ENCODE assay signal across 17 cellular contexts in the genomic region with DNA sequence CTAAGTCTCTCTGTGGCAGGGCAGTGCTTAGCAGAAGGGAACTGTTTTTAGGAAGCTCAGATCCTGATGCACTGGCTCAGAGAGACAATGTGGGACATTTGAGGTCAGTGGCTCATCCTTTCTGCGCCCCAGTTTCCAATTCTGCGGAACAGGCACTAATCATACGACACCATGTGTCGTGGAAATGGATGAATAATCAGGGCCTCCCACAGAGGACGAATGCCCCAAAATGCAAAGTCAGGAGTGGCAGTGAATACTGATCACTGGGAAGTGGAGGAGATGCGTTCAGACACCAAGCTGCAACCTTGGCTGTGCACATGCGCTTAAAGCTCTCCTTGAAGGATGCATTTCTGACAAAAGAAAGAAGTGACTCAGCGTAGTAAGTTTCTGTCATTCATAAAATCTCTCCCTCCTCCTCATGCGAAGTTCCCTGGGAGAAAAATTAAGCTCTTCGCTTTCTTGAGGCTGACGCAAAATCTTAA. TPM values are rescaled to one million over a fixed set of nuclear protein-coding genes. Genes with fewer than 3 reads are reported as not detected.
DNase-seq lines count a peak whose midpoint lies in the region; ATAC-seq and TF ChIP-seq lines count a peak whose summit lies in the region.
"Had no signal": no experiment of that assay in that cellular context is flagged by ENCODE, and none has a peak within 500 bp of the region (broad histone marks: within the 10 kb centered on the region; RNA-seq: fewer than 3 reads in every experiment).

No MANE protein-coding gene starts in this region.

- H3K9me3 Mint-ChIP-seq in CD14-positive monocyte, result peaks cover 7 to 17% (median 12%) of the 10 kb centered on the region in 7 donors
- H3K9me3 Mint-ChIP-seq in activated T-helper 17 cell treated with anti-CD3 and anti-CD28 coated beads, Interleukin-2, amount 50 U/mL, for 72 hours, result no peaks in the 10 kb centered on the region
- H3K9me3 Mint-ChIP-seq in naive thymus-derived CD4-positive, alpha-beta T cell, result peaks cover 0 to 18% (median 6%) of the 10 kb centered on the region in 11 donors
- no peaks in the 10 kb centered on the region for H3K9me3 Mint-ChIP-seq in Caco-2 (ENCODE audit: unreplicated experiment)
- peaks cover 8% of the 10 kb centered on the region for H3K9me3 Mint-ChIP-seq in chondrocyte (ENCODE audit: low read depth)

- H3K4me3 Mint-ChIP-seq in CD14-positive monocyte (peak overlapping the region; percentile 59 to 81), Caco-2 (ENCODE audit: unreplicated experiment) (no peak overlapping the region), chondrocyte (ENCODE audit: unreplicated experiment) (no peak overlapping the region)
- no peak overlapping the region for H3K4me3 Mint-ChIP-seq in activated T-helper 17 cell treated with anti-CD3 and anti-CD28 coated beads, Interleukin-2, amount 50 U/mL, for 72 hours
- no peak overlapping the region for H3K4me3 Mint-ChIP-seq in naive thymus-derived CD4-positive, alpha-beta T cell

- peak; percentile 39 for ATAC-seq in activated T-helper 17 cell treated with anti-CD3 and anti-CD28 coated beads, Interleukin-2, amount 50 U/mL, for 72 hours (replicated peaks)
- ATAC-seq in naive thymus-derived CD4-positive, alpha-beta T cell, result peak; percentile 70
- ATAC-seq: gastroesophageal sphincter had no signal

- no peaks in the 10 kb centered on the region for H3K36me3 ChIP-seq in naive thymus-derived CD4-positive, alpha-beta T cell (ENCODE audit: control insufficient read depth in 2 of 3, insufficient read depth in 3 of 3, low read length in 3 of 3)
- no peaks in the 10 kb centered on the region for H3K36me3 ChIP-seq in Caco-2 (ENCODE audit: control insufficient read depth, insufficient read depth, low read length)
- H3K36me3 ChIP-seq: breast epithelium, gastroesophageal sphincter had no signal

- DNase-seq in CD14-positive monocyte (ENCODE audit: low spot score), result peak; percentile 57
- DNase-seq in MV-4-11 (lab: John Stamatoyannopoulos, UW), result peak; percentile 93
- DNase-seq in naive thymus-derived CD4-positive, alpha-beta T cell, result no peak
- no peak for DNase-seq in iPS-NIHi7 (ENCODE audit: extremely low spot score)
- DNase-seq in activated CD4-positive, alpha-beta T cell treated with anti-CD3 and anti-CD28 coated beads for 1 hour, result no peak
- DNase-seq in Caco-2, result no peak
- DNase-seq in chondrocyte (ENCODE audit: low spot score), result no peak
- DNase-seq: activated CD4-positive, alpha-beta T cell treated with anti-CD3 and anti-CD28 coated beads for 4 hours; activated effector memory CD4-positive, alpha-beta T cell treated with Interleukin-2 at 50 U/mL for 16 hours; left cardiac atrium; NCI-H1417; stimulated activated CD4-positive, alpha-beta T cell treated with anti-CD3 and anti-CD28 coated beads, Interleukin-15, amount 100 ng/mL, for 24 hours; T-helper 9 cell had no signal

- H3K27ac Mint-ChIP-seq in CD14-positive monocyte, result peak overlapping the region; percentile 83 to 91 (median 86)
- H3K27ac Mint-ChIP-seq in activated T-helper 17 cell treated with anti-CD3 and anti-CD28 coated beads, Interleukin-2, amount 50 U/mL, for 72 hours, result no peak overlapping the region
- H3K27ac Mint-ChIP-seq in naive thymus-derived CD4-positive, alpha-beta T cell, result no peak overlapping the region
- no peak overlapping the region for H3K27ac Mint-ChIP-seq in Caco-2 (ENCODE audit: unreplicated experiment)
- H3K27ac Mint-ChIP-seq in chondrocyte (ENCODE audit: unreplicated experiment), result no peak overlapping the region

- no peaks in the 10 kb centered on the region for H3K4me1 ChIP-seq in naive thymus-derived CD4-positive, alpha-beta T cell (ENCODE audit: control insufficient read depth in 2 of 2, insufficient read depth in 2 of 2, low read length in 2 of 2)
- peaks cover 14% of the 10 kb centered on the region for H3K4me1 ChIP-seq in Caco-2
- H3K4me1 ChIP-seq: gastroesophageal sphincter had no signal

- TF ChIP-seq CTCF in CD14-positive monocyte (IDR thresholded peaks at IDR 0.05) (no peak), Caco-2 (IDR thresholded peaks at IDR 0.05; ENCODE audit: insufficient read depth in 1 of 2, low read depth in 1 of 2, low read length in 1 of 2, severe bottlenecking in 1 of 2, unreplicated experiment in 1 of 2) (no peak), chondrocyte (IDR thresholded peaks at IDR 0.05) (no peak)

- H3K27ac ChIP-seq in naive thymus-derived CD4-positive, alpha-beta T cell (ENCODE audit: low read depth, low read length), result no peak overlapping the region
- H3K27ac ChIP-seq: breast epithelium, gastroesophageal sphincter, SK-N-MC had no signal

- intact Hi-C loops in CD14-positive monocyte (cut with micrococcal nuclease), result no loop called here
- intact Hi-C loops in naive thymus-derived CD4-positive, alpha-beta T cell (cut with micrococcal nuclease), result no loop called here
- intact Hi-C loops in Caco-2 (cut with micrococcal nuclease; ENCODE audit: unreplicated experiment), result no loop called here

- H3K9me3 ChIP-seq in naive thymus-derived CD4-positive, alpha-beta T cell (ENCODE audit: control insufficient read depth in 2 of 3, low read length in 3 of 3), result no peaks in the 10 kb centered on the region
- no peaks in the 10 kb centered on the region for H3K9me3 ChIP-seq in Caco-2
- H3K9me3 ChIP-seq: breast epithelium had no signal

- POLR2A ChIA-PET in naive thymus-derived CD4-positive, alpha-beta T cell (lab: Charles Lee), result no interaction called here
- POLR2A ChIA-PET in Caco-2 (lab: Charles Lee), result no interaction called here

- H3K4me1 Mint-ChIP-seq in CD14-positive monocyte, result peaks cover 50% of the 10 kb centered on the region
- peaks cover 4% of the 10 kb centered on the region for H3K4me1 Mint-ChIP-seq in activated T-helper 17 cell treated with anti-CD3 and anti-CD28 coated beads, Interleukin-2, amount 50 U/mL, for 72 hours
- H3K4me1 Mint-ChIP-seq in naive thymus-derived CD4-positive, alpha-beta T cell, result peaks cover 0 to 9% (median 4%) of the 10 kb centered on the region in 7 donors
- H3K4me1 Mint-ChIP-seq in Caco-2 (ENCODE audit: low read depth, unreplicated experiment), result peaks cover 14% of the 10 kb centered on the region
- H3K4me1 Mint-ChIP-seq in chondrocyte (ENCODE audit: low read depth), result no peaks in the 10 kb centered on the region

- no TSS peak for BruUV-seq in Caco-2 (replicated peaks; lab: Mats Ljungman, UMichigan)

- H3K36me3 Mint-ChIP-seq in CD14-positive monocyte (peaks cover 0 to 5% of the 10 kb centered on the region in 2 donors), Caco-2 (ENCODE audit: insufficient read depth, unreplicated experiment) (no peaks in the 10 kb centered on the region), chondrocyte (ENCODE audit: low read depth) (peaks cover 1% of the 10 kb centered on the region)
- no peaks in the 10 kb centered on the region for H3K36me3 Mint-ChIP-seq in activated T-helper 17 cell treated with anti-CD3 and anti-CD28 coated beads, Interleukin-2, amount 50 U/mL, for 72 hours (ENCODE audit: low read depth)
- H3K36me3 Mint-ChIP-seq in naive thymus-derived CD4-positive, alpha-beta T cell, result peaks cover 2 to 6% (median 4%) of the 10 kb centered on the region in 5 donors

- no peak overlapping the region for H3K4me3 ChIP-seq in naive thymus-derived CD4-positive, alpha-beta T cell (ENCODE audit: low read length)
- no peak overlapping the region for H3K4me3 ChIP-seq in Caco-2 (ENCODE audit: low read depth, low read length)
- H3K4me3 ChIP-seq: breast epithelium, gastroesophageal sphincter, SK-N-MC had no signal

- H3K27me3 ChIP-seq in naive thymus-derived CD4-positive, alpha-beta T cell (ENCODE audit: control insufficient read depth in 2 of 2, insufficient read depth in 2 of 2, low read length in 2 of 2), result no peaks in the 10 kb centered on the region
- no peaks in the 10 kb centered on the region for H3K27me3 ChIP-seq in Caco-2 (replicated peaks; ENCODE audit: control insufficient read depth, insufficient read depth, low read length)
- H3K27me3 ChIP-seq: breast epithelium, gastroesophageal sphincter had no signal

- H3K27me3 Mint-ChIP-seq in CD14-positive monocyte (ENCODE audit: low read depth in 3 of 3), result peaks cover 3 to 6% (median 5%) of the 10 kb centered on the region in 3 donors
- H3K27me3 Mint-ChIP-seq in activated T-helper 17 cell treated with anti-CD3 and anti-CD28 coated beads, Interleukin-2, amount 50 U/mL, for 72 hours, result peaks cover 21% of the 10 kb centered on the region
- peaks cover 0 to 57% (median 3%) of the 10 kb centered on the region in 5 donors for H3K27me3 Mint-ChIP-seq in naive thymus-derived CD4-positive, alpha-beta T cell
- no peaks in the 10 kb centered on the region for H3K27me3 Mint-ChIP-seq in Caco-2 (ENCODE audit: insufficient read depth, unreplicated experiment)
- H3K27me3 Mint-ChIP-seq in chondrocyte (ENCODE audit: low read depth), result peaks cover 2% of the 10 kb centered on the region

- CTCF ChIA-PET in naive thymus-derived CD4-positive, alpha-beta T cell (lab: Charles Lee), result interaction anchor here (3.4 kb wide), 1 partner anchor 205 kb away, joined by 23 read pairs; no protein-coding TSS in a partner anchor
- CTCF ChIA-PET in Caco-2 (lab: Charles Lee), result no interaction called here

RNA-seq across cellular contexts. Expression of a gene that starts 21.9 kb away (rescaled TPM):
- 10 to 100 TPM in 1 of 2 donors, 1 to 10 TPM in 1; 9.4 to 10.6 TPM for polyA plus RNA-seq in CD14-positive monocyte
- 1 to 10 TPM in 1 of 2 donors, not detected in 1; 1.5 TPM for total RNA-seq in activated T-helper 17 cell treated with anti-CD3 and anti-CD28 coated beads, Interleukin-2, amount 50 U/mL, for 72 hours
- total RNA-seq in naive thymus-derived CD4-positive, alpha-beta T cell, result 1 to 10 TPM in 1 of 5 experiments, under 1 TPM in 1, not detected in 3; 0.74 to 2.5 TPM
- under 1 TPM; 0.36 to 0.39 TPM for polyA plus RNA-seq in naive thymus-derived CD4-positive, alpha-beta T cell
- total RNA-seq in Caco-2 (2022), result 27.9 and 30.1 TPM in 2 replicates
- 0.41 to 6.5 TPM (median 5.7 TPM) in 3 replicates for total RNA-seq in chondrocyte

Comparison
In these comparisons a context has a peak if more than half of its experiments do, and no peak if none do; other contexts are left out.
1. DNase-seq: peak in CD14-positive monocyte (single experiment) and MV-4-11 (single experiment); none in naive thymus-derived CD4-positive, alpha-beta T cell (0 of 9), iPS-NIHi7 (single experiment), activated CD4-positive, alpha-beta T cell treated with anti-CD3 and anti-CD28 coated beads for 1 hour (single experiment), Caco-2 (0 of 2) and chondrocyte (single experiment).
2. H3K27ac Mint-ChIP-seq: peak in CD14-positive monocyte (7 of 7); none in activated T-helper 17 cell treated with anti-CD3 and anti-CD28 coated beads, Interleukin-2, amount 50 U/mL, for 72 hours (single experiment), naive thymus-derived CD4-positive, alpha-beta T cell (0 of 9), Caco-2 (single experiment) and chondrocyte (single experiment).
3. H3K4me3 Mint-ChIP-seq: peak in CD14-positive monocyte (2 of 2); none in activated T-helper 17 cell treated with anti-CD3 and anti-CD28 coated beads, Interleukin-2, amount 50 U/mL, for 72 hours (single experiment), naive thymus-derived CD4-positive, alpha-beta T cell (0 of 10), Caco-2 (single experiment) and chondrocyte (single experiment).